In genomic region chr16:67110136-67110847, GRCh38 we compare ENCODE assay signal across 9 cellular contexts. TPM values are rescaled to one million over a fixed set of nuclear protein-coding genes. Genes with fewer than 3 reads are reported as not detected.
DNase-seq lines count a peak whose midpoint lies in the region; FAIRE-seq lines count a peak whose summit lies in the region.
"Had no signal": no experiment of that assay in that cellular context is flagged by ENCODE, and none has a peak within 500 bp of the region (broad histone marks: within the 10 kb centered on the region; RNA-seq: fewer than 3 reads in every experiment).

No MANE protein-coding gene starts in this region.

- H3K27me3 ChIP-seq in HUES6 (ENCODE audit: control insufficient read depth, insufficient read depth, low read length): no peaks in the 10 kb centered on the region
- H3K27me3 ChIP-seq in iPS DF 6.9 (ENCODE audit: control insufficient read depth, insufficient read depth, low read length): no peaks in the 10 kb centered on the region
- H3K27me3 ChIP-seq in skeletal muscle satellite cell (ENCODE audit: control insufficient read depth, insufficient read depth, low read length): no peaks in the 10 kb centered on the region

- intact Hi-C loops in activated naive CD4-positive, alpha-beta T cell treated with anti-CD3 and anti-CD28 coated beads for 36 hours (cut with micrococcal nuclease): no loop called here

- FAIRE-seq in RCC 7860 (lab: Jason Lieb, UNC): no peak
- FAIRE-seq: endometrium had no signal

- no peaks in the 10 kb centered on the region for H3K27me3 Mint-ChIP-seq in activated naive CD4-positive, alpha-beta T cell treated with anti-CD3 and anti-CD28 coated beads for 36 hours (ENCODE audit: low read depth)
- H3K27me3 Mint-ChIP-seq in activated CD4-positive, alpha-beta memory T cell treated with anti-CD3 and anti-CD28 coated beads, Interleukin-2, amount 10 ng/mL, durations not matched to agents 7 days and 5 days: no peaks in the 10 kb centered on the region

- H3K4me3 ChIP-seq in HUES6 (ENCODE audit: low read depth, low read length) (peak overlapping the region; percentile 66), iPS DF 6.9 (ENCODE audit: low read length) (peak overlapping the region; percentile 91), skeletal muscle satellite cell (ENCODE audit: low read length) (peak overlapping the region; percentile 99)

- no peaks in the 10 kb centered on the region for H3K9me3 Mint-ChIP-seq in activated naive CD4-positive, alpha-beta T cell treated with anti-CD3 and anti-CD28 coated beads for 36 hours
- no peaks in the 10 kb centered on the region for H3K9me3 Mint-ChIP-seq in activated CD4-positive, alpha-beta memory T cell treated with anti-CD3 and anti-CD28 coated beads, Interleukin-2, amount 10 ng/mL, durations not matched to agents 7 days and 5 days

- peaks cover 33% of the 10 kb centered on the region for H3K4me1 Mint-ChIP-seq in activated naive CD4-positive, alpha-beta T cell treated with anti-CD3 and anti-CD28 coated beads for 36 hours (ENCODE audit: low read depth)
- H3K4me1 Mint-ChIP-seq in activated CD4-positive, alpha-beta memory T cell treated with anti-CD3 and anti-CD28 coated beads, Interleukin-2, amount 10 ng/mL, durations not matched to agents 7 days and 5 days: peaks cover 29% of the 10 kb centered on the region

- H3K36me3 ChIP-seq in HUES6 (ENCODE audit: control insufficient read depth, insufficient read depth, low read length) (no peaks in the 10 kb centered on the region), iPS DF 6.9 (ENCODE audit: control insufficient read depth, insufficient read depth, low read length) (no peaks in the 10 kb centered on the region), skeletal muscle satellite cell (ENCODE audit: insufficient read depth, low read length) (no peaks in the 10 kb centered on the region)

- no peak overlapping the region for H3K27ac Mint-ChIP-seq in activated naive CD4-positive, alpha-beta T cell treated with anti-CD3 and anti-CD28 coated beads for 36 hours
- peak overlapping the region; percentile 62 for H3K27ac Mint-ChIP-seq in activated CD4-positive, alpha-beta memory T cell treated with anti-CD3 and anti-CD28 coated beads, Interleukin-2, amount 10 ng/mL, durations not matched to agents 7 days and 5 days

- no peak overlapping the region for H3K27ac ChIP-seq in HUES6 (ENCODE audit: low read depth, low read length)
- H3K27ac ChIP-seq in iPS DF 6.9 (ENCODE audit: low read length): no peak overlapping the region

- peaks cover 9% of the 10 kb centered on the region; the same call in 1 of the 2 replicates for H3K4me1 ChIP-seq in HUES6 (ENCODE audit: control insufficient read depth, insufficient read depth, low read length)
- no peaks in the 10 kb centered on the region; the same call in none of the 2 replicates for H3K4me1 ChIP-seq in iPS DF 6.9 (ENCODE audit: control insufficient read depth, insufficient read depth, low read length)
- H3K4me1 ChIP-seq in skeletal muscle satellite cell (ENCODE audit: control insufficient read depth, insufficient read depth, low read length): peaks cover 25% of the 10 kb centered on the region

- no peaks in the 10 kb centered on the region for H3K36me3 Mint-ChIP-seq in activated naive CD4-positive, alpha-beta T cell treated with anti-CD3 and anti-CD28 coated beads for 36 hours (ENCODE audit: low read depth)
- peaks cover 4% of the 10 kb centered on the region for H3K36me3 Mint-ChIP-seq in activated CD4-positive, alpha-beta memory T cell treated with anti-CD3 and anti-CD28 coated beads, Interleukin-2, amount 10 ng/mL, durations not matched to agents 7 days and 5 days (ENCODE audit: low read depth)

- POLR2A ChIA-PET in activated CD4-positive, alpha-beta memory T cell treated with anti-CD3 and anti-CD28 coated beads, Interleukin-2, amount 10 ng/mL, durations not matched to agents 7 days and 5 days (lab: Charles Lee): interaction anchor here (0.8 to 1.5 kb wide), 8 partner anchors 11 to 371 kb away, joined by 3 to 6 read pairs (median 3); partner anchors contain the start of gene ATP6V0D1

- WGBS in iPS DF 6.9 (ENCODE audit: insufficient coverage, insufficient read length): no CpG with 5 or more reads among the region's 27 CpGs

- peak overlapping the region; percentile 77 for H3K9ac ChIP-seq in HUES6 (ENCODE audit: low read length)
- peak overlapping the region; percentile 88 for H3K9ac ChIP-seq in skeletal muscle satellite cell (ENCODE audit: low read depth, low read length)

- H3K4me2 ChIP-seq in skeletal muscle satellite cell (ENCODE audit: low read length): peak overlapping the region; percentile 100

- CTCF ChIA-PET in activated naive CD4-positive, alpha-beta T cell treated with anti-CD3 and anti-CD28 coated beads for 36 hours (lab: Charles Lee): interaction anchor here (0.6 to 1.8 kb wide), 4 partner anchors 9 to 397 kb away, joined by 3 to 5 read pairs (median 4); no protein-coding TSS in a partner anchor
- CTCF ChIA-PET in activated CD4-positive, alpha-beta memory T cell treated with anti-CD3 and anti-CD28 coated beads, Interleukin-2, amount 10 ng/mL, durations not matched to agents 7 days and 5 days (lab: Charles Lee): interaction anchor here (0.8 to 2.7 kb wide), 5 partner anchors 10 to 149 kb away, joined by 3 to 11 read pairs (median 4); partner anchors contain the start of genes B3GNT9 and CES3

- H3K4me3 Mint-ChIP-seq in activated naive CD4-positive, alpha-beta T cell treated with anti-CD3 and anti-CD28 coated beads for 36 hours: peak overlapping the region; percentile 94
- peak overlapping the region; percentile 95 for H3K4me3 Mint-ChIP-seq in activated CD4-positive, alpha-beta memory T cell treated with anti-CD3 and anti-CD28 coated beads, Interleukin-2, amount 10 ng/mL, durations not matched to agents 7 days and 5 days

- no peaks in the 10 kb centered on the region for H3K9me3 ChIP-seq in HUES6 (ENCODE audit: control insufficient read depth, insufficient read depth, low read depth, low read length)
- H3K9me3 ChIP-seq in iPS DF 6.9 (ENCODE audit: control insufficient read depth, insufficient read depth, low read length): no peaks in the 10 kb centered on the region
- H3K9me3 ChIP-seq in skeletal muscle satellite cell (replicated peaks; ENCODE audit: low read length): no peaks in the 10 kb centered on the region

- peak; percentile 8 for DNase-seq in activated naive CD4-positive, alpha-beta T cell treated with anti-CD3 and anti-CD28 coated beads for 36 hours
- DNase-seq in activated naive CD4-positive, alpha-beta T cell treated with Interleukin-2 at 50 U/mL for 16 hours: no peak
- DNase-seq in activated CD4-positive, alpha-beta memory T cell treated with anti-CD3 and anti-CD28 coated beads, Interleukin-2, amount 10 ng/mL, durations not matched to agents 7 days and 5 days: no peak
- DNase-seq in iPS DF 6.9 (ENCODE audit: low read depth, low spot score) (no peak), RCC 7860 (ENCODE audit: low spot score) (no peak), superior temporal gyrus (ENCODE audit: extremely low spot score) (no peak)

RNA-seq across cellular contexts. Expression of gene PHAF1, which starts 0.6 kb away (rescaled TPM):
- total RNA-seq in activated naive CD4-positive, alpha-beta T cell treated with anti-CD3 and anti-CD28 coated beads for 36 hours: 1 to 10 TPM; 7.8 to 8.4 TPM
- 10 to 100 TPM; 12.4 to 13.3 TPM for total RNA-seq in activated CD4-positive, alpha-beta memory T cell treated with anti-CD3 and anti-CD28 coated beads, Interleukin-2, amount 10 ng/mL, durations not matched to agents 7 days and 5 days
- 10.5 and 10.9 TPM in 2 replicates for total RNA-seq in skeletal muscle satellite cell (2012; rRNA removed)

RNA-seq across cellular contexts. Expression of gene B3GNT9, which starts 40.5 kb away (rescaled TPM):
- total RNA-seq in activated naive CD4-positive, alpha-beta T cell treated with anti-CD3 and anti-CD28 coated beads for 36 hours: 1 to 10 TPM; 1.1 to 1.2 TPM
- 10 to 100 TPM; 14.6 to 16.2 TPM for total RNA-seq in activated CD4-positive, alpha-beta memory T cell treated with anti-CD3 and anti-CD28 coated beads, Interleukin-2, amount 10 ng/mL, durations not matched to agents 7 days and 5 days
- 20.8 and 21.4 TPM in 2 replicates for total RNA-seq in skeletal muscle satellite cell (2012; rRNA removed)

RNA-seq across cellular contexts. Expression of gene TRADD, which starts 49.4 kb away (rescaled TPM):
- total RNA-seq in activated naive CD4-positive, alpha-beta T cell treated with anti-CD3 and anti-CD28 coated beads for 36 hours: 10 to 100 TPM; 17.7 to 21.1 TPM
- 10 to 100 TPM; 96.9 to 97.3 TPM for total RNA-seq in activated CD4-positive, alpha-beta memory T cell treated with anti-CD3 and anti-CD28 coated beads, Interleukin-2, amount 10 ng/mL, durations not matched to agents 7 days and 5 days
- total RNA-seq in skeletal muscle satellite cell (2012; rRNA removed): 18.1 and 19.3 TPM in 2 replicates

RNA-seq across cellular contexts. Expression of gene FBXL8, which starts 49.5 kb away (rescaled TPM):
- total RNA-seq in activated naive CD4-positive, alpha-beta T cell treated with anti-CD3 and anti-CD28 coated beads for 36 hours: 10 to 100 TPM; 13.8 to 15.3 TPM
- total RNA-seq in activated CD4-positive, alpha-beta memory T cell treated with anti-CD3 and anti-CD28 coated beads, Interleukin-2, amount 10 ng/mL, durations not matched to agents 7 days and 5 days: 10 to 100 TPM; 52.3 to 54.4 TPM
- 13.2 and 16.6 TPM in 2 replicates for total RNA-seq in skeletal muscle satellite cell (2012; rRNA removed)

RNA-seq across cellular contexts. Expression of gene HSF4, which starts 54.3 kb away (rescaled TPM):
- total RNA-seq in activated naive CD4-positive, alpha-beta T cell treated with anti-CD3 and anti-CD28 coated beads for 36 hours: 10 to 100 TPM; 11.1 to 12.3 TPM
- 100 to 1,000 TPM; 107 to 110 TPM for total RNA-seq in activated CD4-positive, alpha-beta memory T cell treated with anti-CD3 and anti-CD28 coated beads, Interleukin-2, amount 10 ng/mL, durations not matched to agents 7 days and 5 days
- total RNA-seq in skeletal muscle satellite cell (2012; rRNA removed): 0.66 and 6.1 TPM in 2 replicates

Comparison
In these comparisons a context has a peak if more than half of its experiments do, and no peak if none do; other contexts are left out.
1. RNA of gene B3GNT9, which starts 40.5 kb away (total RNA-seq): 14.6 to 16.2 TPM in activated CD4-positive, alpha-beta memory T cell treated with anti-CD3 and anti-CD28 coated beads, Interleukin-2, amount 10 ng/mL, durations not matched to agents 7 days and 5 days; 1.1 to 1.2 TPM in activated naive CD4-positive, alpha-beta T cell treated with anti-CD3 and anti-CD28 coated beads for 36 hours; every median in the first group is over 4 times any median in the second.
2. RNA of gene TRADD, which starts 49.4 kb away (total RNA-seq): 96.9 to 97.3 TPM in activated CD4-positive, alpha-beta memory T cell treated with anti-CD3 and anti-CD28 coated beads, Interleukin-2, amount 10 ng/mL, durations not matched to agents 7 days and 5 days; 17.7 to 21.1 TPM in activated naive CD4-positive, alpha-beta T cell treated with anti-CD3 and anti-CD28 coated beads for 36 hours; every median in the first group is over 4 times any median in the second.
3. Peak in every context shown above with its lines, with median percentiles within 50 percentile points of each other: H3K4me3 ChIP-seq.